1 cellular context compared by ENCODE assay signal in the genomic region with DNA sequence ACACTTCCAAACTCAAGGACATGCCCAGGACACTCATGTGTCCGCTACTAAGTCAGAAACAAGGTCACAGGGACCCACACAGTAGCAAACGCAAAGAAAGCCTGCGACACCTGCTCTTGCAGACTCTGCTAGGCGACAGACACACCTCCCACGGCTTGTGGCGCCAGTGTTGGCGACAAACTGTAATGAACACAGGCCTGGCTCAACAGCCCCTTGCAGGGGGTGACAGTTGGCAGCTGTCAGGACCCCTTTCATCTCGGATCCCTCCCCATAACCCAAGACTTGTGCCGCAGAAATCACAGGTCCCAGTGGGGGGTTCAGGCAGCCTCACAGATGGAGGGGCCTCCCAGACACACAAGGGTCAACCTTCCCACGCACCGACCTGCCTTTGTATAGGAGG.
TF ChIP-seq lines count a peak whose summit lies in the region.

No MANE protein-coding gene starts in this region.

TF ChIP-seq in HEK293, 187 proteins besides CTCF, POLR2A, EP300 and RAD21 (continued from another document):
- TF ChIP-seq ZNF791 (tag by site-specific recombination; IDR thresholded peaks at IDR 0.05): no peak
TF ChIP-seq in HEK293: peak in this region for 7.
